Comparison of ENCODE assay signal across 17 cellular contexts in genomic region chr6:40349092-40349491, GRCh38.
DNase-seq lines count a peak whose midpoint lies in the region; ATAC-seq, FAIRE-seq and TF ChIP-seq lines count a peak whose summit lies in the region.
"Had no signal": no experiment of that assay in that cellular context is flagged by ENCODE, and none has a peak within 500 bp of the region (broad histone marks: within the 10 kb centered on the region; RNA-seq: fewer than 3 reads in every experiment).

No MANE protein-coding gene starts in this region.

- peaks cover 2% of the 10 kb centered on the region for H3K27me3 Mint-ChIP-seq in astrocyte (ENCODE audit: low read depth, unreplicated experiment)
- H3K27me3 Mint-ChIP-seq: CD4-positive, CD25-positive, alpha-beta regulatory T cell had no signal

- no peaks in the 10 kb centered on the region for H3K9me3 ChIP-seq in astrocyte (ENCODE audit: insufficient read depth, low read depth, low read length)
- H3K9me3 ChIP-seq in mesodermal cell (ENCODE audit: control insufficient read depth, low read length) = no peaks in the 10 kb centered on the region
- H3K9me3 ChIP-seq in uterus = no peaks in the 10 kb centered on the region
- no peaks in the 10 kb centered on the region for H3K9me3 ChIP-seq in right lobe of liver
- no peaks in the 10 kb centered on the region for H3K9me3 ChIP-seq in mucosa of descending colon
- H3K9me3 ChIP-seq in aorta (ENCODE audit: control insufficient read depth, low read length) = no peaks in the 10 kb centered on the region
- H3K9me3 ChIP-seq: ascending aorta had no signal

- H3K36me3 ChIP-seq in astrocyte (ENCODE audit: insufficient read depth, low read length) (no peaks in the 10 kb centered on the region), mesodermal cell (ENCODE audit: control insufficient read depth, insufficient read depth, low read length) (no peaks in the 10 kb centered on the region), uterus (no peaks in the 10 kb centered on the region), right lobe of liver (no peaks in the 10 kb centered on the region), mucosa of descending colon (ENCODE audit: low read depth) (no peaks in the 10 kb centered on the region), aorta (ENCODE audit: control insufficient read depth in 1 of 2, insufficient read depth in 2 of 2, low read length in 1 of 2) (no peaks in the 10 kb centered on the region)
- H3K36me3 ChIP-seq: ascending aorta had no signal

- no peaks in the 10 kb centered on the region for H4K20me1 ChIP-seq in astrocyte (ENCODE audit: insufficient read depth, low read length)

- H3K79me2 ChIP-seq in astrocyte (ENCODE audit: insufficient read depth, low read length) = no peaks in the 10 kb centered on the region

- H3K27me3 ChIP-seq in astrocyte (ENCODE audit: insufficient read depth, low read length) (no peaks in the 10 kb centered on the region), uterus (no peaks in the 10 kb centered on the region), right lobe of liver (no peaks in the 10 kb centered on the region), aorta (ENCODE audit: control insufficient read depth in 1 of 2, insufficient read depth in 2 of 2, low read length in 1 of 2) (no peaks in the 10 kb centered on the region)
- H3K27me3 ChIP-seq: ascending aorta, foreskin keratinocyte had no signal

- intact Hi-C loops in uterus (cut with DNase I; ENCODE audit: low total_unique reads) = no loop called here
- intact Hi-C loops in right lobe of liver (cut with DNase I) = no loop called here
- intact Hi-C loops in mucosa of descending colon (cut with DNase I, micrococcal nuclease) = no loop called here
- intact Hi-C loops in aorta (cut with DNase I) = no loop called here

- peaks cover 29% of the 10 kb centered on the region for H3K4me1 ChIP-seq in astrocyte (ENCODE audit: insufficient read depth, low read length)
- peaks cover 54% of the 10 kb centered on the region for H3K4me1 ChIP-seq in mesodermal cell (ENCODE audit: control insufficient read depth, insufficient read depth, low read length, poor library complexity, severe bottlenecking)
- H3K4me1 ChIP-seq in uterus = peaks cover 0 to 5% of the 10 kb centered on the region in 2 donors
- peaks cover 0 to 4% (median 0%) of the 10 kb centered on the region in 4 donors for H3K4me1 ChIP-seq in right lobe of liver
- no peaks in the 10 kb centered on the region for H3K4me1 ChIP-seq in mucosa of descending colon (ENCODE audit: low read depth)
- no peaks in the 10 kb centered on the region for H3K4me1 ChIP-seq in aorta (ENCODE audit: control insufficient read depth in 1 of 2, insufficient read depth in 2 of 2, low read length in 2 of 2)
- H3K4me1 ChIP-seq: ascending aorta, foreskin keratinocyte had no signal

- no peak for ATAC-seq in right lobe of liver
- no peak for ATAC-seq in mucosa of descending colon
- ATAC-seq in aorta (ENCODE audit: low FRiP score) = no peak
- ATAC-seq: foreskin keratinocyte; stimulated activated naive CD8-positive, alpha-beta T cell treated with anti-CD3 and anti-CD28 coated beads, Interleukin-15, Interleukin-2, amounts not matched to agents 100 U/mL and 50 U/mL, for 24 hours had no signal

- H3K4me1 Mint-ChIP-seq in astrocyte (ENCODE audit: low read depth, unreplicated experiment) = peaks cover 12% of the 10 kb centered on the region
- H3K4me1 Mint-ChIP-seq: CD4-positive, CD25-positive, alpha-beta regulatory T cell had no signal

- TF ChIP-seq POLR2A in uterus (IDR thresholded peaks at IDR 0.05) (no peak), right lobe of liver (IDR thresholded peaks at IDR 0.05) (no peak)

- WGBS in mesodermal cell (ENCODE audit: insufficient coverage in 2 of 2), 2 experiments = 50 to 80% methylated on average over 1 to 2 of the region's 6 CpGs
- whole genome bisulfite sequencing in right lobe of liver (ENCODE audit: insufficient coverage, low coverage, low lambda C conversion rate, missing lambda C conversion rate) = 25% methylated on average over 1 of the region's 6 CpGs
- 27 to 31% methylated on average over 6 of the region's 6 CpGs for WGBS in aorta, 2 donors

- H3K27ac ChIP-seq in astrocyte (ENCODE audit: low read depth, low read length) = no peak overlapping the region
- peak overlapping the region; percentile 55 for H3K27ac ChIP-seq in mesodermal cell (ENCODE audit: low read depth, low read length, severe bottlenecking)
- no peak overlapping the region for H3K27ac ChIP-seq in uterus
- no peak overlapping the region for H3K27ac ChIP-seq in right lobe of liver
- no peak overlapping the region for H3K27ac ChIP-seq in aorta (ENCODE audit: low read depth in 1 of 2, low read length in 2 of 2)
- H3K27ac ChIP-seq: ascending aorta, foreskin keratinocyte had no signal

- DNase-seq in NCI-H1694 (lab: John Stamatoyannopoulos, UW) = peak; percentile 89
- peak; percentile 41 for DNase-seq in astrocyte (ENCODE audit: low read depth)
- DNase-seq in uterus = peak; percentile 55 to 60
- DNase-seq in right lobe of liver = no peak
- DNase-seq in mucosa of descending colon = no peak
- DNase-seq in aorta = no peak
- DNase-seq: CD4-positive, CD25-positive, alpha-beta regulatory T cell; foreskin keratinocyte; GF-D8; GOT3; KBM-7; NCI-H526 treated with DMSO at 0.1 percent for 48 hours; stimulated activated naive CD8-positive, alpha-beta T cell treated with anti-CD3 and anti-CD28 coated beads, Interleukin-15, Interleukin-2, amounts not matched to agents 100 U/mL and 50 U/mL, for 24 hours; T-helper 9 cell had no signal

- peak overlapping the region; percentile 58 for H3K4me2 ChIP-seq in astrocyte (ENCODE audit: low read length)

- no peak overlapping the region for H3K4me3 Mint-ChIP-seq in astrocyte (ENCODE audit: unreplicated experiment)
- H3K4me3 Mint-ChIP-seq: CD4-positive, CD25-positive, alpha-beta regulatory T cell had no signal

- TF ChIP-seq CTCF in astrocyte (IDR thresholded peaks at IDR 0.05; ENCODE audit: insufficient read depth, low read depth, low read length) = no peak
- TF ChIP-seq CTCF in uterus (IDR thresholded peaks at IDR 0.05) = no peak
- TF ChIP-seq CTCF in right lobe of liver (IDR thresholded peaks at IDR 0.05) = no peak
- TF ChIP-seq CTCF in mucosa of descending colon (IDR thresholded peaks at IDR 0.05) = no peak

- no peak for FAIRE-seq in astrocyte (lab: Jason Lieb, UNC)
- FAIRE-seq: GM18507 had no signal

- H3K36me3 Mint-ChIP-seq in astrocyte (ENCODE audit: low read depth, unreplicated experiment) = no peaks in the 10 kb centered on the region
- H3K36me3 Mint-ChIP-seq: CD4-positive, CD25-positive, alpha-beta regulatory T cell had no signal

- peak overlapping the region; percentile 58 for H2AFZ ChIP-seq in astrocyte (ENCODE audit: low read depth, low read length)

- H3K9ac ChIP-seq in astrocyte (ENCODE audit: low read length) = peak overlapping the region; percentile 11

- H3K4me3 ChIP-seq in astrocyte (ENCODE audit: insufficient read depth, low read depth, low read length) (no peak overlapping the region), mesodermal cell (ENCODE audit: extremely low read depth, insufficient read depth, low read length, poor library complexity, severe bottlenecking) (no peak overlapping the region), uterus (no peak overlapping the region), right lobe of liver (no peak overlapping the region), mucosa of descending colon (no peak overlapping the region), aorta (ENCODE audit: low read length in 2 of 2) (no peak overlapping the region)
- H3K4me3 ChIP-seq: ascending aorta had no signal

- peak overlapping the region; percentile 77 for H3K27ac Mint-ChIP-seq in astrocyte (ENCODE audit: unreplicated experiment)
- H3K27ac Mint-ChIP-seq: CD4-positive, CD25-positive, alpha-beta regulatory T cell had no signal

- no peaks in the 10 kb centered on the region for H3K9me3 Mint-ChIP-seq in astrocyte (ENCODE audit: unreplicated experiment)
- H3K9me3 Mint-ChIP-seq: CD4-positive, CD25-positive, alpha-beta regulatory T cell had no signal

Comparison
In these comparisons a context has a peak if more than half of its experiments do, and no peak if none do; other contexts are left out.
1. DNase-seq: peak in NCI-H1694 (single experiment), astrocyte (single experiment) and uterus (2 of 2); none in right lobe of liver (0 of 3), mucosa of descending colon (0 of 3) and aorta (0 of 2).